In genomic region chr1:116373451-116374339, GRCh38 we compare ENCODE assay signal across 8 cellular contexts. TPM values are rescaled to one million over a fixed set of nuclear protein-coding genes. Genes with fewer than 3 reads are reported as not detected.
A peak's percentile ranks its signal among the peaks of the same experiment; 100 is the strongest.
DNase-seq lines count a peak whose midpoint lies in the region; ATAC-seq and TF ChIP-seq lines count a peak whose summit lies in the region.

No MANE protein-coding gene starts in this region.

- POLR2A ChIA-PET in CD8-positive, alpha-beta T cell (lab: Charles Lee): interaction anchor here (0.6 to 5.5 kb wide), 8 partner anchors 14 to 112 kb away, joined by 3 to 40 read pairs (median 4); no protein-coding TSS in a partner anchor
- POLR2A ChIA-PET in WTC11 (lab: Charles Lee): interaction anchor here (0.7 to 1.1 kb wide), 5 partner anchors 9 to 1035 kb away, joined by 3 to 4 read pairs (median 4); no protein-coding TSS in a partner anchor

- no peaks in the 10 kb centered on the region for H3K9me3 ChIP-seq in CD8-positive, alpha-beta T cell (ENCODE audit: low read length)

- peaks cover 44% of the 10 kb centered on the region for H3K4me1 ChIP-seq in CD8-positive, alpha-beta T cell (ENCODE audit: insufficient read depth, low read length)

- H3K36me3 Mint-ChIP-seq in CD8-positive, alpha-beta T cell: peaks cover 14% of the 10 kb centered on the region
- no peaks in the 10 kb centered on the region for H3K36me3 Mint-ChIP-seq in WTC11

- H3K27ac ChIP-seq in CD8-positive, alpha-beta T cell (ENCODE audit: low read depth, low read length): peak overlapping the region; percentile 92

- CTCF ChIA-PET in CD8-positive, alpha-beta T cell (lab: Charles Lee): interaction anchor here (1.9 to 2.2 kb wide), 2 partner anchors 111 to 235 kb away, joined by 10 read pairs; no protein-coding TSS in a partner anchor
- CTCF ChIA-PET in WTC11 (lab: Charles Lee): interaction anchor here (1.5 kb wide), 1 partner anchor 234 kb away, joined by 3 read pairs; no protein-coding TSS in a partner anchor

- no peaks in the 10 kb centered on the region for H3K9me3 Mint-ChIP-seq in CD8-positive, alpha-beta T cell
- H3K9me3 Mint-ChIP-seq in WTC11: no peaks in the 10 kb centered on the region

- TF ChIP-seq CTCF in CD8-positive, alpha-beta T cell (IDR thresholded peaks at IDR 0.05): no peak
- no peak for TF ChIP-seq CTCF in WTC11 (IDR thresholded peaks at IDR 0.05)
- no peak for TF ChIP-seq CTCF in choroid plexus epithelial cell (conservative IDR thresholded peaks at IDR 0.05; ENCODE audit: low read depth, low read length)

- peak; percentile 37 to 75 (median 59) for DNase-seq in CD8-positive, alpha-beta T cell
- peak; percentile 29 for DNase-seq in NCI-H1092 (lab: John Stamatoyannopoulos, UW)
- peak; percentile 62 for DNase-seq in WTC11 (ENCODE audit: low spot score)
- DNase-seq in choroid plexus epithelial cell (ENCODE audit: low read depth): peak; percentile 46
- DNase-seq in left lobe of liver (ENCODE audit: low spot score): peak; percentile 61
- DNase-seq in stimulated activated CD4-positive, alpha-beta T cell treated with anti-CD3 and anti-CD28 coated beads, Interleukin-2, amount 100 ng/mL, for 4 hours (ENCODE audit: low read depth): peak; percentile 32
- no peak for DNase-seq in superior temporal gyrus (ENCODE audit: extremely low spot score)

- intact Hi-C loops in CD8-positive, alpha-beta T cell (cut with DNase I, micrococcal nuclease): loop anchor here (1.0 to 10.0 kb wide), 16 partner anchors 17 to 1309 kb away; partner anchors contain the start of genes CD58 (in 2 of the 2), CD2 (in 1 of the 2), TENT5C (in 1 of the 2) and TTF2 (in 1 of the 2)

- peaks cover 49% of the 10 kb centered on the region for H3K4me1 Mint-ChIP-seq in CD8-positive, alpha-beta T cell (ENCODE audit: low read depth)
- peaks cover 53% of the 10 kb centered on the region for H3K4me1 Mint-ChIP-seq in WTC11

- no peaks in the 10 kb centered on the region for H3K36me3 ChIP-seq in CD8-positive, alpha-beta T cell (ENCODE audit: insufficient read depth, low read length)

- no peaks in the 10 kb centered on the region for H3K27me3 Mint-ChIP-seq in CD8-positive, alpha-beta T cell (ENCODE audit: low read depth)
- peaks cover 21% of the 10 kb centered on the region for H3K27me3 Mint-ChIP-seq in WTC11 (ENCODE audit: low read depth)

- H3K27ac Mint-ChIP-seq in CD8-positive, alpha-beta T cell: peak overlapping the region; percentile 97
- peak overlapping the region; percentile 84 for H3K27ac Mint-ChIP-seq in WTC11

- H3K4me3 Mint-ChIP-seq in CD8-positive, alpha-beta T cell: peak overlapping the region; percentile 96
- H3K4me3 Mint-ChIP-seq in WTC11: peak overlapping the region; percentile 86

- H3K27me3 ChIP-seq in CD8-positive, alpha-beta T cell (ENCODE audit: insufficient read depth, low read length): no peaks in the 10 kb centered on the region

- H3K4me3 ChIP-seq in CD8-positive, alpha-beta T cell (ENCODE audit: low read depth, low read length): peak overlapping the region; percentile 80
- peak overlapping the region; percentile 83 for H3K4me3 ChIP-seq in choroid plexus epithelial cell (ENCODE audit: low read depth, low read length)

- ATAC-seq in CD8-positive, alpha-beta T cell: peak; percentile 25
- ATAC-seq in GM21576 (IDR thresholded peaks at IDR 0.05; ENCODE audit: unreplicated experiment) (peak; percentile 0), WTC11 (peak; percentile 22), left lobe of liver (peak; percentile 33)

TF ChIP-seq in WTC11, 78 proteins besides CTCF, POLR2A, EP300 and RAD21 (continues in another document):
- TF ChIP-seq, protein P1, sequence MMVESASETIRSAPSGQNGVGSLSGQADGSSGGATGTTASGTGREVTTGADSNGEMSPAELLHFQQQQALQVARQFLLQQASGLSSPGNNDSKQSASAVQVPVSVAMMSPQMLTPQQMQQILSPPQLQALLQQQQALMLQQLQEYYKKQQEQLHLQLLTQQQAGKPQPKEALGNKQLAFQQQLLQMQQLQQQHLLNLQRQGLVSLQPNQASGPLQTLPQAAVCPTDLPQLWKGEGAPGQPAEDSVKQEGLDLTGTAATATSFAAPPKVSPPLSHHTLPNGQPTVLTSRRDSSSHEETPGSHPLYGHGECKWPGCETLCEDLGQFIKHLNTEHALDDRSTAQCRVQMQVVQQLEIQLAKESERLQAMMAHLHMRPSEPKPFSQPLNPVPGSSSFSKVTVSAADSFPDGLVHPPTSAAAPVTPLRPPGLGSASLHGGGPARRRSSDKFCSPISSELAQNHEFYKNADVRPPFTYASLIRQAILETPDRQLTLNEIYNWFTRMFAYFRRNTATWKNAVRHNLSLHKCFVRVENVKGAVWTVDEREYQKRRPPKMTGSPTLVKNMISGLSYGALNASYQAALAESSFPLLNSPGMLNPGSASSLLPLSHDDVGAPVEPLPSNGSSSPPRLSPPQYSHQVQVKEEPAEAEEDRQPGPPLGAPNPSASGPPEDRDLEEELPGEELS (CRISPR knock-in tag; IDR thresholded peaks at IDR 0.05): no peak
- TF ChIP-seq SP1 (CRISPR knock-in tag; conservative IDR thresholded peaks at IDR 0.05) (no peak), TEAD4 (CRISPR knock-in tag; IDR thresholded peaks at IDR 0.05) (no peak), ZNF317 (CRISPR knock-in tag; IDR thresholded peaks at IDR 0.05; ENCODE audit: borderline replicate concordance, low read depth) (no peak), GRHL2 (CRISPR knock-in tag; IDR thresholded peaks at IDR 0.05; ENCODE audit: insufficient replicate concordance, severe bottlenecking) (no peak), ZNF671 (CRISPR knock-in tag; IDR thresholded peaks at IDR 0.05) (no peak), ZBTB21 (CRISPR knock-in tag; IDR thresholded peaks at IDR 0.05; ENCODE audit: borderline replicate concordance) (no peak), E2F1 (CRISPR knock-in tag; IDR thresholded peaks at IDR 0.05) (no peak), RORB (CRISPR knock-in tag; IDR thresholded peaks at IDR 0.05) (no peak), ETV6 (CRISPR knock-in tag; IDR thresholded peaks at IDR 0.05) (no peak), SOX15 (CRISPR knock-in tag; IDR thresholded peaks at IDR 0.05) (no peak), GABPB1 (CRISPR knock-in tag; IDR thresholded peaks at IDR 0.05) (no peak)
- TF ChIP-seq, protein P2, sequence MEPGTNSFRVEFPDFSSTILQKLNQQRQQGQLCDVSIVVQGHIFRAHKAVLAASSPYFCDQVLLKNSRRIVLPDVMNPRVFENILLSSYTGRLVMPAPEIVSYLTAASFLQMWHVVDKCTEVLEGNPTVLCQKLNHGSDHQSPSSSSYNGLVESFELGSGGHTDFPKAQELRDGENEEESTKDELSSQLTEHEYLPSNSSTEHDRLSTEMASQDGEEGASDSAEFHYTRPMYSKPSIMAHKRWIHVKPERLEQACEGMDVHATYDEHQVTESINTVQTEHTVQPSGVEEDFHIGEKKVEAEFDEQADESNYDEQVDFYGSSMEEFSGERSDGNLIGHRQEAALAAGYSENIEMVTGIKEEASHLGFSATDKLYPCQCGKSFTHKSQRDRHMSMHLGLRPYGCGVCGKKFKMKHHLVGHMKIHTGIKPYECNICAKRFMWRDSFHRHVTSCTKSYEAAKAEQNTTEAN (CRISPR knock-in tag; IDR thresholded peaks at IDR 0.05): no peak
- TF ChIP-seq, protein P3, sequence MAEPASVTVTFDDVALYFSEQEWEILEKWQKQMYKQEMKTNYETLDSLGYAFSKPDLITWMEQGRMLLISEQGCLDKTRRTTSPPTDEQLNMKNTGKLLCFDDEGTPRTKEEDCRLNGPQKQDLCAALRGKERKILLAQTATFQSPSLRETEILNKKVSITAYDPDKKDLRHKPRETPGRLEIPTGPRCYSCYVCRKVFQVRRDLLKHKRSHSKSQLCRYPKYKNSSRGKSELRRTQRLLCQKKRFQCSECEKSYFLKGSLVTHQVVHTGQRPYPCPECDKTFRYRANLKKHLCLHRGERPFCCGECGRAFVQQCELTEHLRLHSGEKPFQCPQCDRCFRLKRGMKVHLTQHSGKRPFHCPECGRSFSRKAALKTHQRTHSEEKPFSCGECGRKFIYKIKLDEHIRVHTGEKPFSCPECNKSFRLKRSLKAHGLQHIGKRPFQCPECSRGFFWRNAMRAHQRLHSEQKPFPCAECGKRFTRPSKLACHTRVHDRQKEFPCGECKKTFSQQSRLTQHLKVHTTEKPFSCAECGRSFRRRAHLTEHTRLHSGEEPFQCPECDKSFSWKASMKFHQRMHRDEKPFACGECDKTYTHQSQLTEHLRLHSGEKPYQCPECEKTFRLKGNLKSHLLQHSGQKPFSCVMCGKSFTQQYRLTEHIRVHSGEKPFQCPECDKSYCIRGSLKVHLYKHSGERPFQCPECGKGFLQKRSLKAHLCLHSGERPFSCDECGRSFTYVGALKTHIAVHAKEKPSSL (CRISPR knock-in tag; conservative IDR thresholded peaks at IDR 0.05): no peak
- TF ChIP-seq, protein P4, sequence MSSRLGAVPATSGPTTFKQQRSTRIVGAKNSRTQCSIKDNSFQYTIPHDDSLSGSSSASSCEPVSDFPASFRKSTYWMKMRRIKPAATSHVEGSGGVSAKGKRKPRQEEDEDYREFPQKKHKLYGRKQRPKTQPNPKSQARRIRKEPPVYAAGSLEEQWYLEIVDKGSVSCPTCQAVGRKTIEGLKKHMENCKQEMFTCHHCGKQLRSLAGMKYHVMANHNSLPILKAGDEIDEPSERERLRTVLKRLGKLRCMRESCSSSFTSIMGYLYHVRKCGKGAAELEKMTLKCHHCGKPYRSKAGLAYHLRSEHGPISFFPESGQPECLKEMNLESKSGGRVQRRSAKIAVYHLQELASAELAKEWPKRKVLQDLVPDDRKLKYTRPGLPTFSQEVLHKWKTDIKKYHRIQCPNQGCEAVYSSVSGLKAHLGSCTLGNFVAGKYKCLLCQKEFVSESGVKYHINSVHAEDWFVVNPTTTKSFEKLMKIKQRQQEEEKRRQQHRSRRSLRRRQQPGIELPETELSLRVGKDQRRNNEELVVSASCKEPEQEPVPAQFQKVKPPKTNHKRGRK (CRISPR knock-in tag; IDR thresholded peaks at IDR 0.05; ENCODE audit: borderline replicate concordance): no peak

RNA-seq across cellular contexts. Expression of gene ATP1A1, which starts 0.7 kb away (rescaled TPM):
- 100 to 1,000 TPM; 204 to 211 TPM for total RNA-seq in CD8-positive, alpha-beta T cell
- 259 to 286 TPM (median 259 TPM) in 3 replicates for total RNA-seq in WTC11 (2021)
- 110 TPM for total RNA-seq in left lobe of liver
